Comparison of ENCODE assay signal across 8 cellular contexts in the genomic region with DNA sequence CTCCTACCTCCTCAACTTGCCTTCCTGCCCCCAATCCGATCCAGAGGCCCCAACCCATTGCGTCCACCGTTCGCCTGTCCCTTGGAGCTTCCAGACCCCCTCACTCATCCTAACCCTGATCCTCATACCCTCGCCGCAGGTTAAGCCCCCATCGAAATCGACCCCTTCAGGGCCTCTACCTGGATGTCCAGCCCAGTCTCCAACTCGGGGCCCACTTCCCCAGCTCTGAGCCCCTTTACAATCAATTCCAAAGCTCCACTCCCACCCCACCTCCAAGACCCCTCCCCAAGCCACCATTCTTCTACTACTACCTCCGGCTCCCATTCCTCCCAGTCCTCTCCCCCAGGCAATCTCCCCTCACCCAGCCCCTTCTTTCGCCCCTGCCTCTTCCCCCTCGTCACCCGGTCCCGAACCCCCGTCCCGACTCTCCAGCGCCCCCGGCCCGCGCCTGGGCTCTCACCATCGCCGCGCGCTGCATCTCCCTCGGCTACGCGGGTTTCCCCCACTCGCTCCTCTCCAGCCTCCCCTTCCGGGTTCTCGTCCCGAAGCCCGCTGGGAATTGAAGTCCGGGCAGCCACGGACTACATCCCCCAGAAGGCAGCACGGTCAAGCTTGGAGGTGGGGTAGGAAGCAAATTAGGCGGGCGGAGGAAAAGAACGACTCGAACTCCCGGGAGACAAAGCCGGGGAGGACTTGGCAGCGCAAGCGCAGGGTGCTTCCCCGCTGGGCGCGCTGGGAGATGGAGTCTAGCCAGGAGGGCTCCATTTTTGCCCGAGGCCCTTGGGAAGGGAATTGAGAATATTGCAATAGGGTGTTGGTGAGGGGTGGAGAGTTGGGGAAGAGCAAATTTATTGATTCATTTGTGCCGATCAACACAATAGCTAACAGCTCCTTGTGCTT. TPM values are rescaled to one million over a fixed set of nuclear protein-coding genes. Genes with fewer than 3 reads are reported as not detected.
A peak's percentile ranks its signal among the peaks of the same experiment; 100 is the strongest.
DNase-seq lines count a peak whose midpoint lies in the region; ATAC-seq, FAIRE-seq and TF ChIP-seq lines count a peak whose summit lies in the region.

A gene with protein sequence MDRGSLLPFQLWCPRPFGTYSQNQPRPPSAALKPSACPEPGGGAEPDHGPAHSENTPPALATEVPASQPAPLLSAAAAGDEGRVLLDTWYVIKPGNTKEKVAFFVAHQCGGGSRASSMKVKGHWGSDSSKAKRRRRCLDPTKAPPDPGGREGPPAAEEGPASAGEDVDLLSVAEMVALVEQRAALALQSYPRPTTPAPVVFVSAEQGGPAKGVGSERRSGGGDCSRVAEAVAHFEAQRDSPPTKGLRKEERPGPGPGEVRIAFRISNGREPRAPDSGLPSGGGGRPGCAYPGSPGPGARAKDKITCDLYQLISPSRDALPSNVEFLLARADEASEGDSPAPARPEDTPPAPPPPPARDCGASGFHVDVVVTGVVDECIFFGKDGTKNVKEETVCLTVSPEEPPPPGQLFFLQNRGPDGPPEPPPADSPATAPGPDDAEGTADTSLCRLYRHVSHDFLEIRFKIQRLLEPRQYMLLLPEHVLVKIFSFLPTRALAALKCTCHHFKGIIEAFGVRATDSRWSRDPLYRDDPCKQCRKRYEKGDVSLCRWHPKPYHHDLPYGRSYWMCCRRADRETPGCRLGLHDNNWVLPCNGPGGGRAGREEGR (minus strand): TSS at position 508 of the 900 bp plus-strand sequence. CDS start 17,401 bp downstream, outside the sequence.

- H3K27me3 ChIP-seq in BE2C: no peaks in the 10 kb centered on the region

- TF ChIP-seq CTCF in BE2C (IDR thresholded peaks at IDR 0.05; ENCODE audit: low read depth, low read length): 0 out of 2 replicates have a peak, but pooled peaks have one; percentile 14

- peak within 1 kb of the TSS; percentile 92 for H3K4me3 ChIP-seq in BE2C (ENCODE audit: low read depth, low read length)

- H3K36me3 ChIP-seq in BE2C: no peaks in the 10 kb centered on the region

- no peaks in the 10 kb centered on the region; the same call in 1 of the 2 replicates for H3K4me1 ChIP-seq in BE2C

- FAIRE-seq in colon (lab: Jason Lieb, UNC): peak; percentile 47

- peak; percentile 83 for TF ChIP-seq POLR2A in GM19193 (IDR thresholded peaks at IDR 0.05; ENCODE audit: extremely low read depth, insufficient read depth, insufficient read length)

- no peaks in the 10 kb centered on the region for H3K9me3 ChIP-seq in BE2C

- DNase-seq in BE2C: peak; percentile 99
- DNase-seq in NCI-H524 treated with DMSO at 0.1 percent for 48 hours (lab: John Stamatoyannopoulos, UW): peak; percentile 78
- DNase-seq in activated CD4-positive, alpha-beta T cell treated with anti-CD3 and anti-CD28 coated beads for 4 hours: peak; percentile 90 to 94
- DNase-seq in kidney glomerular epithelial cell (lab: John Stamatoyannopoulos, UW): peak; percentile 96
- DNase-seq in stimulated activated CD4-positive, alpha-beta T cell treated with anti-CD3 and anti-CD28 coated beads, Interleukin-1b, Interleukin-23, amount 100 ng/mL, for 1 hour (ENCODE audit: low read depth in 2 of 2): peak; percentile 77 to 80

- peak; percentile 89 for ATAC-seq in HG03442 (IDR thresholded peaks at IDR 0.05; ENCODE audit: unreplicated experiment)

RNA-seq across cellular contexts. Expression of the gene that starts here (rescaled TPM):
- 10.9 TPM for polyA plus RNA-seq in BE2C (2012; ENCODE audit: insufficient read depth, insufficient read length, low read depth)

Comparison
In these comparisons a context has a peak if more than half of its experiments do, and no peak if none do; other contexts are left out.
1. Peak in every context shown above with its lines: DNase-seq, ATAC-seq and H3K4me3 ChIP-seq.